8 cellular contexts compared by ENCODE assay signal in the genomic region with DNA sequence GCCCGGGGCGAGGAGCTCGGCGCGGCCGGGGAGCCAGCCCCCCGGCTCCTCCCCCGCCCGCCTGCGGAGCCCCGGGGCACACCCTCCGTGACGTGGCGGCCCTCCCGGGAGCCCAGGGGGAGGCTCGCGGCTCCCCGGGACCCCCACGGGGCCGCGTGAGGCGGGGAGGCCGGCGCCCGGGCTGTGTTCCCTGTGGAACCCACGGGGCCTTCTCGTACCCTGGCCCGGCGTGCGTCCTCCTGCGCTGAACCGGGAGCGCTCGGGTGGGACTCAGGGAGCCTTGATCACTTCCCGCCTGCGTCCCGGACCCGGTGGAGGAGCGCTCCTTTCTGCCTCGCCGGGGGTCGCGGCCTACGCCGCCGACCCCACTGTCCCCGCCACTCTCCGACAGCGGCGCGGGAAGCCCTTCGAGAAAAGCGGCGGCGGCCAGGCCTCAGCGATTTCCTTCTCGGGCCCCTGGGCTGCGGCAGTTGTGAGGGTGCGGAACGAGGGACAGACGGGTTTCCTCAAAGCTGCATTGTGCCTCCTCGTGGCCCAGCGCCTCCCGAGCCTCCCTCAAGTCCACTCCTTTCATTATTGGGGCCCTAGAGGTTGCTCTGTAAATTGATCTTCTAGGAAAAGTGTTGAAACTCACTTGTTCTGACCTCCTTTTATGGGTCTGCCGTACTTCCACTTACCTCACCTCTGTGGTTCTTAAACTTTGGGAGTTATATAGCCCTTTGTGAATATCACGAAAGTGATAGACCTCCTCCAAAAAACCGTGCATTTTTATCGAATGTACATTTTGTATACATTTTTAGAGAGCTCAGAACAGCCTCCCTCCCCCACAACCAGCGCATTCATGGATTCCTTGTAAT. TPM values are rescaled to one million over a fixed set of nuclear protein-coding genes. Genes with fewer than 3 reads are reported as not detected.
DNase-seq lines count a peak whose midpoint lies in the region; ATAC-seq, FAIRE-seq and TF ChIP-seq lines count a peak whose summit lies in the region.

No MANE protein-coding gene starts in this region.

- peak overlapping the region; percentile 96 for H3K27ac Mint-ChIP-seq in activated naive CD4-positive, alpha-beta T cell treated with anti-CD3 and anti-CD28 coated beads, Interleukin-2, amount 50 U/mL, for 24 hours

- ATAC-seq in GM21717 (IDR thresholded peaks at IDR 0.05; ENCODE audit: unreplicated experiment): peak; percentile 73
- ATAC-seq in pancreas: peak; percentile 86 to 92 (median 90)

- FAIRE-seq in pancreas (lab: Jason Lieb, UNC): no peak

- H3K4me3 ChIP-seq in Jurkat, Clone E6-1 (ENCODE audit: low read length): peak overlapping the region; percentile 85
- peak overlapping the region; percentile 85 to 96 (median 91) for H3K4me3 ChIP-seq in pancreas
- peak overlapping the region; percentile 67 to 87 (median 86) for H3K4me3 ChIP-seq in thyroid gland (replicated peaks in 1 of 3)

- peaks cover 0 to 13% (median 0%) of the 10 kb centered on the region in 3 donors for H3K4me1 ChIP-seq in pancreas
- peaks cover 13 to 16% of the 10 kb centered on the region in 2 donors for H3K4me1 ChIP-seq in thyroid gland

- peaks cover 8% of the 10 kb centered on the region for H3K36me3 Mint-ChIP-seq in activated naive CD4-positive, alpha-beta T cell treated with anti-CD3 and anti-CD28 coated beads, Interleukin-2, amount 50 U/mL, for 24 hours

- peak overlapping the region; percentile 95 for H3K4me3 Mint-ChIP-seq in activated naive CD4-positive, alpha-beta T cell treated with anti-CD3 and anti-CD28 coated beads, Interleukin-2, amount 50 U/mL, for 24 hours

- no peaks in the 10 kb centered on the region for H3K27me3 Mint-ChIP-seq in activated naive CD4-positive, alpha-beta T cell treated with anti-CD3 and anti-CD28 coated beads, Interleukin-2, amount 50 U/mL, for 24 hours

- TF ChIP-seq CTCF in pancreas (IDR thresholded peaks at IDR 0.05) (peak in 1 of 4 donors; percentile 10), thyroid gland (IDR thresholded peaks at IDR 0.05) (peak in 4 of 6 experiments; percentile 12 to 45 (median 34))

- H3K9me3 ChIP-seq in pancreas: no peaks in the 10 kb centered on the region
- H3K9me3 ChIP-seq in thyroid gland: no peaks in the 10 kb centered on the region

- no peaks in the 10 kb centered on the region for H3K9me3 Mint-ChIP-seq in activated naive CD4-positive, alpha-beta T cell treated with anti-CD3 and anti-CD28 coated beads, Interleukin-2, amount 50 U/mL, for 24 hours

- peak in 1 of 2 donors; percentile 54 for TF ChIP-seq POLR2A in thyroid gland (IDR thresholded peaks at IDR 0.05)

- WGBS in pancreas, 2 donors: 0 to 2% methylated on average over 11 to 69 of the region's 69 CpGs
- 1% methylated on average over 16 to 21 of the region's 69 CpGs for WGBS in thyroid gland, 2 donors

- intact Hi-C loops in head of caudate nucleus (cut with DNase I) (loop anchor here (1.0 to 5.0 kb wide), 3 partner anchors 12 to 106 kb away; a partner anchor contains a TSS), pancreas (cut with DNase I) (no loop called here), thyroid gland (cut with DNase I) (loop anchor here (10.0 kb wide), 1 partner anchor 264 kb away; a partner anchor contains a TSS)

- H3K27ac ChIP-seq in pancreas: peak overlapping the region; percentile 98 to 99 (median 98)
- peak overlapping the region; percentile 98 to 99 (median 99) for H3K27ac ChIP-seq in thyroid gland

- H3K27me3 ChIP-seq in pancreas: no peaks in the 10 kb centered on the region
- H3K27me3 ChIP-seq in thyroid gland: no peaks in the 10 kb centered on the region

- H3K4me1 Mint-ChIP-seq in activated naive CD4-positive, alpha-beta T cell treated with anti-CD3 and anti-CD28 coated beads, Interleukin-2, amount 50 U/mL, for 24 hours: peaks cover 57% of the 10 kb centered on the region

- H3K36me3 ChIP-seq in pancreas (no peaks in the 10 kb centered on the region), thyroid gland (peaks cover 0 to 3% of the 10 kb centered on the region in 2 donors)

- DNase-seq in ELF-1 (ENCODE audit: low read depth, low spot score) (peak; percentile 79), SIG-M5 (lab: John Stamatoyannopoulos, UW) (peak; percentile 72), head of caudate nucleus (peak; percentile 26 to 91 (median 80)), pancreas (peak; percentile 60 to 87 (median 73)), thyroid gland (peak; percentile 71 to 77)
- no peak for DNase-seq in Jurkat, Clone E6-1 (ENCODE audit: low read depth, low spot score)

RNA-seq across cellular contexts. Expression of a gene that starts 0.6 kb away (rescaled TPM):
- polyA plus RNA-seq in Jurkat, Clone E6-1 (2012; ENCODE audit: insufficient read depth, insufficient read length): 48.8 TPM
- total RNA-seq in pancreas (10 to 100 TPM; 14.6 to 22.2 (median 18.8) TPM), thyroid gland (100 to 1,000 TPM in 1 of 4 donors, 10 to 100 TPM in 3; 34.5 to 103 (median 46.7) TPM)
- polyA plus RNA-seq in pancreas: 10 to 100 TPM in 1 of 2 donors, 1 to 10 TPM in 1; 6.4 to 11.6 TPM

RNA-seq across cellular contexts. Expression of a gene that starts 19.6 kb away (rescaled TPM):
- 28.2 TPM for polyA plus RNA-seq in Jurkat, Clone E6-1 (2012; ENCODE audit: insufficient read depth, insufficient read length)
- total RNA-seq in pancreas (1 to 10 TPM; 3.8 to 9.7 (median 5.7) TPM), thyroid gland (10 to 100 TPM; 13.1 to 25.1 (median 17.0) TPM)
- polyA plus RNA-seq in pancreas: 1 to 10 TPM; 4.0 to 9.3 TPM

RNA-seq across cellular contexts. Expression of a gene that starts 19.6 kb away (rescaled TPM):
- polyA plus RNA-seq in Jurkat, Clone E6-1 (2012; ENCODE audit: insufficient read depth, insufficient read length): not detected
- total RNA-seq in pancreas (1 to 10 TPM in 5 of 6 donors, under 1 TPM in 1; 0.69 to 4.0 (median 1.3) TPM), thyroid gland (1 to 10 TPM; 3.8 to 6.8 (median 4.4) TPM)
- 1 to 10 TPM in 1 of 2 donors, under 1 TPM in 1; 0.68 to 2.5 TPM for polyA plus RNA-seq in pancreas

Comparison
In these comparisons a context has a peak if more than half of its experiments do, and no peak if none do; other contexts are left out.
1. intact Hi-C loops: an anchor here in head of caudate nucleus (1.0 to 5.0 kb wide) and thyroid gland (10.0 kb wide); none called in pancreas.